26 cellular contexts compared by ENCODE assay signal in the genomic region with DNA sequence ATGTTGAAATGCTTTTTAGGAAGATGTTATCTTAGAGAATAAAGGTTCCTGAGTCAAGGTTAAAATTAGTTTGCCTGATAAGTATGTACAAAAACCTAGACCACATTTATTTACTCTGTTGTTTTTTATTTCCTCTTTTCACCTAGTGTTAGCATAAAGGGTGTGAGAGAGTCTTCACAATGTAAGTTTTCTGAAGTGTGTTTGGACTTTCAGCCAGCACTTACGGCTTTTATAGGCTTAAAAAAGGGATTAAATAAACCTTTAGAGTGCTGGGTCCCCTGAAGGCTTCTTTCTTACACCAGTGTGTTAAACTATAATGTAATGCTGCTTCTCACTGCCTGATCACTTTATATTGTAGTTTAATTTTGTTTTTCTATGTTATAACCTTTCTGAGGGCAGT.
"Had no signal": no experiment of that assay in that cellular context is flagged by ENCODE, and none has a peak within 500 bp of the region (broad histone marks: within the 10 kb centered on the region; RNA-seq: fewer than 3 reads in every experiment).

No MANE protein-coding gene starts in this region.

- H3K27ac Mint-ChIP-seq: activated naive CD4-positive, alpha-beta T cell treated with anti-CD3 and anti-CD28 coated beads, Interleukin-2, amount 10 ng/mL, durations not matched to agents 7 days and 5 days; activated naive CD8-positive, alpha-beta T cell treated with anti-CD3 and anti-CD28 coated beads, Interleukin-2, amount 10 ng/mL, durations not matched to agents 7 days and 5 days; activated T-helper 1 cell treated with anti-CD3 and anti-CD28 coated beads, Interleukin-12 subunit alpha, Interleukin-12 subunit beta, Interleukin-2, Interleukin-4 antibody, amounts not matched to agents 30 ng/mL and 10 ng/mL and 1 ng/mL, durations not matched to agents 14 hours and 24 hours and 36 hours; nephron; progenitor cell of endocrine pancreas had no signal

- H3K4me1 Mint-ChIP-seq: nephron had no signal

- H3K36me3 ChIP-seq: ascending aorta, gastrocnemius medialis, right lobe of liver, thoracic aorta had no signal

- H3K4me3 ChIP-seq: ascending aorta, gastrocnemius medialis, lung, right lobe of liver, thoracic aorta, upper lobe of left lung had no signal

- ATAC-seq: effector memory CD8-positive, alpha-beta T cell; gastrocnemius medialis; stimulated activated naive CD8-positive, alpha-beta T cell treated with anti-CD3 and anti-CD28 coated beads, Interleukin-15, Interleukin-2, amounts not matched to agents 100 U/mL and 50 U/mL, for 24 hours; T-cell had no signal

- H3K36me3 Mint-ChIP-seq: T-cell had no signal

- H3K9me3 ChIP-seq: ascending aorta, gastrocnemius medialis, right lobe of liver, thoracic aorta, upper lobe of left lung had no signal

- H3K4me3 Mint-ChIP-seq: activated naive CD4-positive, alpha-beta T cell treated with anti-CD3 and anti-CD28 coated beads, Interleukin-2, amount 10 ng/mL, durations not matched to agents 7 days and 5 days; activated naive CD8-positive, alpha-beta T cell treated with anti-CD3 and anti-CD28 coated beads, Interleukin-2, amount 10 ng/mL, durations not matched to agents 7 days and 5 days; activated T-helper 1 cell treated with anti-CD3 and anti-CD28 coated beads, Interleukin-12 subunit alpha, Interleukin-12 subunit beta, Interleukin-2, Interleukin-4 antibody, amounts not matched to agents 30 ng/mL and 10 ng/mL and 1 ng/mL, durations not matched to agents 14 hours and 24 hours and 36 hours; brain; effector memory CD8-positive, alpha-beta T cell; nephron; T-cell had no signal

- H3K4me1 ChIP-seq: right lobe of liver had no signal

- H3K27me3 ChIP-seq: ascending aorta, gastrocnemius medialis, right lobe of liver, upper lobe of left lung had no signal

- H3K27ac ChIP-seq: ascending aorta, gastrocnemius medialis, right lobe of liver, thoracic aorta had no signal

- H3K27me3 Mint-ChIP-seq: activated naive CD4-positive, alpha-beta T cell treated with anti-CD3 and anti-CD28 coated beads, Interleukin-2, amount 10 ng/mL, durations not matched to agents 7 days and 5 days; activated naive CD8-positive, alpha-beta T cell treated with anti-CD3 and anti-CD28 coated beads, Interleukin-2, amount 10 ng/mL, durations not matched to agents 7 days and 5 days; brain; effector memory CD8-positive, alpha-beta T cell; progenitor cell of endocrine pancreas; T-cell had no signal

- H3K9me3 Mint-ChIP-seq: activated naive CD4-positive, alpha-beta T cell treated with anti-CD3 and anti-CD28 coated beads, Interleukin-2, amount 10 ng/mL, durations not matched to agents 7 days and 5 days; activated naive CD8-positive, alpha-beta T cell treated with anti-CD3 and anti-CD28 coated beads, Interleukin-2, amount 10 ng/mL, durations not matched to agents 7 days and 5 days; activated T-helper 1 cell treated with anti-CD3 and anti-CD28 coated beads, Interleukin-12 subunit alpha, Interleukin-12 subunit beta, Interleukin-2, Interleukin-4 antibody, amounts not matched to agents 30 ng/mL and 10 ng/mL and 1 ng/mL, durations not matched to agents 14 hours and 24 hours and 36 hours; brain; effector memory CD8-positive, alpha-beta T cell; nephron; T-cell had no signal

- DNase-seq: activated CD4-positive, alpha-beta T cell treated with anti-CD3 and anti-CD28 coated beads for 4 hours; activated CD4-positive, alpha-beta T cell treated with anti-CD3 and anti-CD28 coated beads, Interleukin-2, amount 50 U/mL, for 48 hours; activated CD4-positive, CD25-positive, alpha-beta regulatory T cell; activated CD8-positive, alpha-beta memory T cell treated with anti-CD3 and anti-CD28 coated beads for 24 hours; activated gamma-delta T cell; activated naive CD4-positive, alpha-beta T cell treated with anti-CD3 and anti-CD28 coated beads, Interleukin-2, amount 10 ng/mL, durations not matched to agents 7 days and 5 days; activated naive CD8-positive, alpha-beta T cell treated with anti-CD3 and anti-CD28 coated beads, Interleukin-2, amount 10 ng/mL, durations not matched to agents 7 days and 5 days; cortex of kidney; effector memory CD8-positive, alpha-beta T cell; erythroblast; gastrocnemius medialis; glutamatergic neuron; hippocampal formation; right lobe of liver; stimulated activated CD4-positive, alpha-beta T cell treated with anti-CD3 and anti-CD28 coated beads, Interleukin-12 subunit alpha, Interleukin-12 subunit beta, amount 100 ng/mL, for 4 hours; stimulated activated CD4-positive, alpha-beta T cell treated with anti-CD3 and anti-CD28 coated beads, Interleukin-4, amount 100 ng/mL, for 1 hour; stimulated activated naive CD8-positive, alpha-beta T cell treated with anti-CD3 and anti-CD28 coated beads, Interleukin-15, Interleukin-2, amounts not matched to agents 100 U/mL and 50 U/mL, for 24 hours; T-cell; upper lobe of left lung had no signal
